ENCODE assay signal across 8 cellular contexts in the genomic region with DNA sequence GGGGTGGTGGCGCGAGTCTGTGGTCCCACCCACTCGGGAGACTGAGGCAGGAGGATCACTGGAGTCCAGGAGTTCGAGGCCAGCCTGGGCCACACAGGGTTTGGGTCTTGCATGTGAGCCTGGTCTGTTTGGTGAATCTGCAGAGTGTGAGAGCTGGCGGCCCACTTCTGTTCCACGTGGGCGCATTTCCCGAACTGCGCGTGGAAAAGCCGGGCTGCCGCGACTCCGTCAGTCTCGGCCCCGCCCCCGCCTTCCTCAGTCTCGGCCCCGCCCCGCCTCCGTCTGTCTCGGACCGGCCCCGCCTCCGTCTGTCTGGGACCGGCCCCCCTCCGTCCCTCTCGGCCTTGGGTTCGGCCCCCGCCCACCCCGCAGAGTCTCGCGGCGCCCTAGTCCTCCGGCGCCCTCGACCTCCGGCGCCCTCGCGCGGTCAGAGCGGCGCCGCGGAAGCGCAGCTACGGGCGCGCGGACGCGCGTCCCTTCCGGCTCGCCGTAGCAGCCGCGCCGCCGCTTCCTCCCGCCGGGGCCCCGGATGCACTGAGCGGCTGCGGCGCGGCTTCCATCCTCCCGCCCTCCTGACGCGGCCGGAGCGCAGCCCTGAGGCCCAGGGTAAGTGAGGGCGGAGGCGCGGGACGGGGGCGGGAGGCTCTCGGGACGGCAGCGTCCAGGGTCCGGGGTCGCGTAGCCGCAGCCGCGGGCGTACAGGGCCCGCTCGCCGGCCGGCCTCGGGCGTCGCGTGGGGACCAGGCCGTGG. TPM values are rescaled to one million over a fixed set of nuclear protein-coding genes. Genes with fewer than 3 reads are reported as not detected.
DNase-seq lines count a peak whose midpoint lies in the region; ATAC-seq and TF ChIP-seq lines count a peak whose summit lies in the region.

A gene with protein sequence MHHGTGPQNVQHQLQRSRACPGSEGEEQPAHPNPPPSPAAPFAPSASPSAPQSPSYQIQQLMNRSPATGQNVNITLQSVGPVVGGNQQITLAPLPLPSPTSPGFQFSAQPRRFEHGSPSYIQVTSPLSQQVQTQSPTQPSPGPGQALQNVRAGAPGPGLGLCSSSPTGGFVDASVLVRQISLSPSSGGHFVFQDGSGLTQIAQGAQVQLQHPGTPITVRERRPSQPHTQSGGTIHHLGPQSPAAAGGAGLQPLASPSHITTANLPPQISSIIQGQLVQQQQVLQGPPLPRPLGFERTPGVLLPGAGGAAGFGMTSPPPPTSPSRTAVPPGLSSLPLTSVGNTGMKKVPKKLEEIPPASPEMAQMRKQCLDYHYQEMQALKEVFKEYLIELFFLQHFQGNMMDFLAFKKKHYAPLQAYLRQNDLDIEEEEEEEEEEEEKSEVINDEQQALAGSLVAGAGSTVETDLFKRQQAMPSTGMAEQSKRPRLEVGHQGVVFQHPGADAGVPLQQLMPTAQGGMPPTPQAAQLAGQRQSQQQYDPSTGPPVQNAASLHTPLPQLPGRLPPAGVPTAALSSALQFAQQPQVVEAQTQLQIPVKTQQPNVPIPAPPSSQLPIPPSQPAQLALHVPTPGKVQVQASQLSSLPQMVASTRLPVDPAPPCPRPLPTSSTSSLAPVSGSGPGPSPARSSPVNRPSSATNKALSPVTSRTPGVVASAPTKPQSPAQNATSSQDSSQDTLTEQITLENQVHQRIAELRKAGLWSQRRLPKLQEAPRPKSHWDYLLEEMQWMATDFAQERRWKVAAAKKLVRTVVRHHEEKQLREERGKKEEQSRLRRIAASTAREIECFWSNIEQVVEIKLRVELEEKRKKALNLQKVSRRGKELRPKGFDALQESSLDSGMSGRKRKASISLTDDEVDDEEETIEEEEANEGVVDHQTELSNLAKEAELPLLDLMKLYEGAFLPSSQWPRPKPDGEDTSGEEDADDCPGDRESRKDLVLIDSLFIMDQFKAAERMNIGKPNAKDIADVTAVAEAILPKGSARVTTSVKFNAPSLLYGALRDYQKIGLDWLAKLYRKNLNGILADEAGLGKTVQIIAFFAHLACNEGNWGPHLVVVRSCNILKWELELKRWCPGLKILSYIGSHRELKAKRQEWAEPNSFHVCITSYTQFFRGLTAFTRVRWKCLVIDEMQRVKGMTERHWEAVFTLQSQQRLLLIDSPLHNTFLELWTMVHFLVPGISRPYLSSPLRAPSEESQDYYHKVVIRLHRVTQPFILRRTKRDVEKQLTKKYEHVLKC (N-terminal part only) (plus strand): TSS at position 512 of the 751 bp plus-strand sequence. CDS start 10,678 bp downstream, outside the sequence.

- H3K4me3 ChIP-seq in adipocyte (ENCODE audit: low read length) (peak within 1 kb of the TSS; percentile 96), heart left ventricle (peak within 1 kb of the TSS; percentile 62 to 99 (median 92)), upper lobe of left lung (peak within 1 kb of the TSS; percentile 84 to 100 (median 90))

- TF ChIP-seq EP300 in upper lobe of left lung (IDR thresholded peaks at IDR 0.05), result no peak

- ATAC-seq in HG02763 (IDR thresholded peaks at IDR 0.05; ENCODE audit: unreplicated experiment) (peak; percentile 93), heart left ventricle (peak; percentile 98 to 99 (median 98)), upper lobe of left lung (ENCODE audit: low FRiP score in 2 of 2) (peak; percentile 98)

- peak within 1 kb of the TSS; percentile 46 to 87 (median 81) for H3K27ac ChIP-seq in heart left ventricle
- H3K27ac ChIP-seq in upper lobe of left lung, result peak within 1 kb of the TSS; percentile 81 to 88 (median 87)

- intact Hi-C loops in heart left ventricle (cut with DNase I) (loop anchor here in 9 of 10 donors (2.0 to 10.0 kb wide), 12 partner anchors 21 to 342 kb away; a partner anchor contains a TSS), posterior vena cava (cut with DNase I) (no loop called here)

- H3K36me3 ChIP-seq in adipocyte (ENCODE audit: control insufficient read depth, insufficient read depth, low read length, severe bottlenecking), result peaks cover 6% of the 10 kb centered on the region
- peaks cover 0 to 6% (median 0%) of the 10 kb centered on the region in 9 donors for H3K36me3 ChIP-seq in heart left ventricle
- peaks cover 0 to 4% (median 0%) of the 10 kb centered on the region in 4 donors for H3K36me3 ChIP-seq in upper lobe of left lung

- H3K9me3 ChIP-seq in adipocyte (ENCODE audit: control insufficient read depth, low read length) (no peaks in the 10 kb centered on the region), heart left ventricle (no peaks in the 10 kb centered on the region), upper lobe of left lung (no peaks in the 10 kb centered on the region)

- peak within 1 kb of the TSS; percentile 93 for H3K9ac ChIP-seq in adipocyte (ENCODE audit: low read length)

- TF ChIP-seq POLR2A in heart left ventricle (IDR thresholded peaks at IDR 0.05), result peak in 1 of 2 donors; percentile 57
- peak in 3 of 4 donors; percentile 32 to 78 (median 57) for TF ChIP-seq POLR2A in upper lobe of left lung (IDR thresholded peaks at IDR 0.05)

- H3K4me1 ChIP-seq in adipocyte (ENCODE audit: control insufficient read depth, insufficient read depth, low read length) (peaks cover 5% of the 10 kb centered on the region), heart left ventricle (peaks cover 0 to 47% (median 15%) of the 10 kb centered on the region in 12 donors), upper lobe of left lung (peaks cover 8 to 41% (median 20%) of the 10 kb centered on the region in 4 donors)

- H3K27me3 ChIP-seq in adipocyte (replicated peaks; ENCODE audit: control insufficient read depth, insufficient read depth, low read length) (no peaks in the 10 kb centered on the region), heart left ventricle (no peaks in the 10 kb centered on the region), upper lobe of left lung (no peaks in the 10 kb centered on the region)

- TF ChIP-seq CTCF in GM12873 (IDR thresholded peaks at IDR 0.05; ENCODE audit: insufficient read depth, low read depth, low read length, missing control alignments) (peak; percentile 67), heart left ventricle (IDR thresholded peaks at IDR 0.05) (peak; percentile 14 to 84 (median 61)), upper lobe of left lung (IDR thresholded peaks at IDR 0.05) (peak; percentile 39 to 94 (median 82))

- DNase-seq in NCI-H1436 (lab: John Stamatoyannopoulos, UW) (peak; percentile 91), T follicular helper cell (ENCODE audit: low read depth) (peak; percentile 89), adipocyte (ENCODE audit: low read depth) (peak; percentile 99), heart left ventricle (peak; percentile 96 to 98 (median 97)), posterior vena cava (ENCODE audit: low spot score) (peak; percentile 99), upper lobe of left lung (peak; percentile 98)

- 0 to 8% (median 2%) methylated on average over 22 to 97 of the region's 97 CpGs for WGBS in heart left ventricle, 4 donors
- WGBS in upper lobe of left lung, 2 donors, result 7% methylated on average over 17 of the region's 97 CpGs; no CpG with 5 or more reads in 1 of the 2 donors

RNA-seq across cellular contexts. Expression of the gene that starts here (rescaled TPM):
- total RNA-seq in heart left ventricle (10 to 100 TPM; 10.3 to 27.8 (median 18.3) TPM), posterior vena cava (10 to 100 TPM; 32.6 to 35.2 TPM), upper lobe of left lung (10 to 100 TPM; 21.7 to 61.8 (median 40.4) TPM)
- polyA plus RNA-seq in heart left ventricle, result 10 to 100 TPM in 1 of 2 donors, 1 to 10 TPM in 1; 9.8 to 10.5 TPM

Comparison
In these comparisons a context has a peak if more than half of its experiments do, and no peak if none do; other contexts are left out.
1. Peak in every context shown above with its lines: DNase-seq, ATAC-seq, H3K4me3 ChIP-seq and H3K27ac ChIP-seq.
2. intact Hi-C loops: an anchor here in heart left ventricle (2.0 to 10.0 kb wide); none called in posterior vena cava.